8 cellular contexts compared by ENCODE assay signal in the genomic region with DNA sequence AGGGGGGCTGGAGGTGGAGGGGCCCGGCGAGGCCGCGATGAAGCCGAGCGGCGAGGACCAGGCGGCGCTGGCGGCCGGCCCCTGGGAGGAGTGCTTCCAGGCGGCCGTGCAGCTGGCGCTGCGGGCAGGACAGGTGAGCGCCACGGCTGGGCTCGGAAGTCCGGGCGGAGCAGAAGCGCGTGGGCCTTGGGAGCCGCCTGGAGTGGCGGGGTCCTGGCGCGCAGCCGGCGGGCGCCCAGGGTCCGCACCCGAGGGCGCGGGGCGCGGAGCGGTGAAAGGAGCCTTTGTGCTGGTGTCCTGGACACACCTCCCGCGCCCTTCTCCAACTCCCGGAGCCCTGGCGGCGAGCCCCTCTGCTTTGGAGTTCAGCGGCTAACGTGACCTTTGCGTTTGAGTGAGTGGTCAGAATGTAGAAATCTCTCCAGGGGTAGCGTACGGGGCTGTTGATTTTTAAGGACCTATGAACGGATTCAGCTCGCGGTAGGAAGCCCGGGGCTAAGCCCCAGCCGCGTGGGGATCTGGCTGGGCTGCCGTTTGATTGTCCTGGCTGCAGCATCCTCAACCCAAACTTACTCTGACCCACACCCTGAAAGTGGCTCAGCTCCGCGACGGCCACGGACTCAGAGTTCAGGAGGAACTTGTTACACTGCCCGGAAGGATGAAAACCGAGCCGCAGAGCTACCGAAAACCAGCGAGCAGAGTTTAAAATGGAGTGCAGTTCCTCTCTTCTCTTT. TPM values are rescaled to one million over a fixed set of nuclear protein-coding genes. Genes with fewer than 3 reads are reported as not detected.
A peak's percentile ranks its signal among the peaks of the same experiment; 100 is the strongest.
DNase-seq lines count a peak whose midpoint lies in the region; ATAC-seq and TF ChIP-seq lines count a peak whose summit lies in the region.

No MANE protein-coding gene starts in this region.

- peak; percentile 11 for ATAC-seq in GM18873 (IDR thresholded peaks at IDR 0.05; ENCODE audit: low FRiP score, unreplicated experiment)
- ATAC-seq in HG03097 (IDR thresholded peaks at IDR 0.05; ENCODE audit: low FRiP score, unreplicated experiment): peak; percentile 0

- H3K4me3 ChIP-seq in AG09309 (ENCODE audit: control insufficient read depth, low read depth, low read length) (peak overlapping the region; percentile 52), brain microvascular endothelial cell (ENCODE audit: low read depth, low read length) (peak overlapping the region; percentile 61)

- no peak overlapping the region for H3K27ac ChIP-seq in brain microvascular endothelial cell

- in situ Hi-C loops in brain microvascular endothelial cell (cut with HindIII; ENCODE audit: low pct_ligation_motif_present, low sequenced_read_pairs): no loop called here

- no peaks in the 10 kb centered on the region for H3K36me3 ChIP-seq in brain microvascular endothelial cell (replicated peaks)

- no peaks in the 10 kb centered on the region for H3K27me3 ChIP-seq in brain microvascular endothelial cell (replicated peaks)

- no peak for TF ChIP-seq CTCF in AG09309 (IDR thresholded peaks at IDR 0.05; ENCODE audit: control insufficient read depth, insufficient read depth, low read depth, low read length, missing control alignments)
- TF ChIP-seq CTCF in brain microvascular endothelial cell (IDR thresholded peaks at IDR 0.05; ENCODE audit: low read depth, low read length, missing control alignments): no peak

- no peak for DNase-seq in AG09309 (ENCODE audit: low read depth)
- DNase-seq in RPMI7951 (ENCODE audit: low read depth): peak; percentile 7
- DNase-seq in brain microvascular endothelial cell: no peak
- peak; percentile 58 for DNase-seq in kidney tubule cell (ENCODE audit: low spot score)
- peak; percentile 15 for DNase-seq in stimulated activated CD4-positive, alpha-beta T cell treated with anti-CD3 and anti-CD28 coated beads, Interleukin-4, amount 100 ng/mL, for 1 hour
- DNase-seq in NCI-H1092 (lab: John Stamatoyannopoulos, UW): no peak

RNA-seq across cellular contexts. Expression of gene IMPA2, which starts 0.5 kb away (rescaled TPM):
- total RNA-seq in RPMI7951 (2014; rRNA removed; shearing (Covaris generic)): 10.0 and 10.2 TPM in 2 replicates

Comparison
In these comparisons a context has a peak if more than half of its experiments do, and no peak if none do; other contexts are left out.
1. DNase-seq: peak in RPMI7951 (single experiment), kidney tubule cell (single experiment) and stimulated activated CD4-positive, alpha-beta T cell treated with anti-CD3 and anti-CD28 coated beads, Interleukin-4, amount 100 ng/mL, for 1 hour (single experiment); none in AG09309 (single experiment), brain microvascular endothelial cell (single experiment) and NCI-H1092 (single experiment).